Comparison of ENCODE assay signal across 26 cellular contexts in genomic region chr6:21061892-21062291, GRCh38.
"Had no signal": no experiment of that assay in that cellular context is flagged by ENCODE, and none has a peak within 500 bp of the region (broad histone marks: within the 10 kb centered on the region; RNA-seq: fewer than 3 reads in every experiment).

No MANE protein-coding gene starts in this region.

- H3K4me1 ChIP-seq: colonic mucosa, esophagus muscularis mucosa, gastroesophageal sphincter, psoas muscle, spleen, testis, tibial nerve, upper lobe of right lung, vagina had no signal

- H3K27me3 Mint-ChIP-seq: naive thymus-derived CD4-positive, alpha-beta T cell; stimulated activated naive B cell treated with anti-CD40 and anti-IgM and Interleukin-4, amounts not matched to agents 10 μg/mL and 1 μg/mL and 100 μg/mL, for 72 hours; stimulated activated naive CD8-positive, alpha-beta T cell treated with anti-CD3 and anti-CD28 coated beads, Interleukin-15, amount 100 ng/mL, for 72 hours had no signal

- DNase-seq: colonic mucosa; dorsolateral prefrontal cortex; effector memory CD4-positive, alpha-beta T cell; glutamatergic neuron; immature natural killer cell; kidney; left cardiac atrium; left ventricle myocardium superior; naive thymus-derived CD4-positive, alpha-beta T cell; nephron progenitor cell; psoas muscle; retina; spleen; stimulated activated CD4-positive, alpha-beta T cell treated with anti-CD3 and anti-CD28 coated beads, Interleukin-2, amount 100 ng/mL, for 24 hours; stimulated activated CD4-positive, alpha-beta T cell treated with anti-CD3 and anti-CD28 coated beads, Interleukin-4, amount 100 ng/mL, for 4 hours; stimulated activated naive B cell treated with anti-CD40 and anti-IgM and Interleukin-4, amounts not matched to agents 10 μg/mL and 1 μg/mL and 100 μg/mL, for 72 hours; stimulated activated naive CD8-positive, alpha-beta T cell treated with anti-CD3 and anti-CD28 coated beads, Interleukin-15, amount 100 ng/mL, for 72 hours; testis; upper lobe of right lung had no signal

- H3K27ac Mint-ChIP-seq: immature natural killer cell; naive thymus-derived CD4-positive, alpha-beta T cell; nephron progenitor cell; stimulated activated naive B cell treated with anti-CD40 and anti-IgM and Interleukin-4, amounts not matched to agents 10 μg/mL and 1 μg/mL and 100 μg/mL, for 72 hours had no signal

- H3K4me3 ChIP-seq: colonic mucosa, dorsolateral prefrontal cortex, esophagus muscularis mucosa, gastroesophageal sphincter, psoas muscle, spleen, testis, tibial nerve, upper lobe of right lung, vagina had no signal

- H3K4me1 Mint-ChIP-seq: nephron progenitor cell; stimulated activated naive CD8-positive, alpha-beta T cell treated with anti-CD3 and anti-CD28 coated beads, Interleukin-15, amount 100 ng/mL, for 72 hours had no signal

- H3K4me3 Mint-ChIP-seq: immature natural killer cell; naive thymus-derived CD4-positive, alpha-beta T cell; nephron progenitor cell; stimulated activated naive B cell treated with anti-CD40 and anti-IgM and Interleukin-4, amounts not matched to agents 10 μg/mL and 1 μg/mL and 100 μg/mL, for 72 hours; stimulated activated naive CD8-positive, alpha-beta T cell treated with anti-CD3 and anti-CD28 coated beads, Interleukin-15, amount 100 ng/mL, for 72 hours had no signal

- FAIRE-seq: kidney had no signal

- H3K9me3 ChIP-seq: colonic mucosa, testis, vagina had no signal

- H3K36me3 ChIP-seq: colonic mucosa, neutrophil, upper lobe of right lung, vagina had no signal

- H3K27me3 ChIP-seq: colonic mucosa, dorsolateral prefrontal cortex, esophagus muscularis mucosa, gastroesophageal sphincter, neutrophil, spleen, testis, tibial nerve, upper lobe of right lung, vagina had no signal

- ATAC-seq: gastroesophageal sphincter; left cardiac atrium; left ventricle myocardium superior; naive thymus-derived CD4-positive, alpha-beta T cell; psoas muscle; sciatic nerve; stimulated activated naive B cell treated with anti-CD40 and anti-IgM and Interleukin-4, amounts not matched to agents 10 μg/mL and 1 μg/mL and 100 μg/mL, for 72 hours; stimulated activated naive CD8-positive, alpha-beta T cell treated with anti-CD3 and anti-CD28 coated beads, Interleukin-15, amount 100 ng/mL, for 72 hours; upper lobe of right lung had no signal

- H3K27ac ChIP-seq: colonic mucosa, dorsolateral prefrontal cortex, epithelial cell of prostate, esophagus muscularis mucosa, gastroesophageal sphincter, neutrophil, psoas muscle, spleen, testis, tibial nerve, upper lobe of right lung, vagina had no signal
